ENCODE assay signal across 8 cellular contexts in the genomic region with DNA sequence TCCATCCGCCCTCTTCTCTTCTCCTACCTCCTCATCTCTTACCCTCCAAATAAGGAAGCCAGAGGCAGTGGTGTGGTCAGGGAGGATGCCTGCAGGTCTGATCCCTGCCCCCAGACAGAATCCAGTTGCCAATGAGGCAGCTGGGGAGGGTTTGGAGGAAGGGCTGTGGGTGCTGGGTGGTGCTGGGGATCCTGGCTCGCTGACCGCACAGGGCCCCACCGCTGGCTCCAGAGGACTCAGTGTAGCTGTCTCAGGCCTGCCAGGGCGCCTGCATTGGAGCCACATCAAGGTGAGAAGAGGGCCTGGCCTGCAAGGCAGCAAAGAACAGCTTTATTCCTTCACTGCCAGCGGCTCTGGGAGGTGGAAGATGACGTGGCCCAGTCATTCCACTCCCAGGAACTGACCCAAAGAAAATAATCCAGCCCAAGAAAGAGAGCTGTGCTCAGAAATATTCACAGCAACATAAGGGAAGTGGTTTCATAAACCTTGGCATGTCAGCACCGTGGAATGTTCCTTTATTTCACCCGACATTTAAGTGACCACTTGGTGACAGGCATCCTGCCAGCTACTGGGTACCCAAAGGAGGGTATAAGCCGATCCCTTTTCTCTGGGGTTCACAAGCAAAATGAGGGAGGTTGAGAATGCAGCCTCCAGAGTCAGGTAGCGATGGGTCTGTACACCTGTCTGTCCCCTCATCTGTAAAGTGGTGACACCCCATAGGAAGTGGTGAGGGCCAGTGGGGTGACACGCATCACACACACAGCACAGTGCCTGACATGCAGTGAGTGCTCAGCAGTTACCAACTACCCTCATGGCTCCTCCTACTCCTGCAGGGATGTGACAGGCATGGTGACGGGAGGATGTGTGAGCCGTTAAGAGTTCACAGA.
A peak's percentile ranks its signal among the peaks of the same experiment; 100 is the strongest.
DNase-seq lines count a peak whose midpoint lies in the region; ATAC-seq and TF ChIP-seq lines count a peak whose summit lies in the region.

No MANE protein-coding gene starts in this region.

- ATAC-seq in DND-41 (ENCODE audit: insufficient read depth, low read depth) (peak; percentile 22; the same call in 1 of the 3 replicates), HG03432 (IDR thresholded peaks at IDR 0.05; ENCODE audit: unreplicated experiment) (peak; percentile 58), GM19395 (IDR thresholded peaks at IDR 0.05; ENCODE audit: unreplicated experiment) (no peak), HG02571 (IDR thresholded peaks at IDR 0.05; ENCODE audit: unreplicated experiment) (no peak), HG02970 (IDR thresholded peaks at IDR 0.05; ENCODE audit: low FRiP score, unreplicated experiment) (no peak)

- in situ Hi-C loops in astrocyte of the spinal cord (cut with HindIII; ENCODE audit: low sequenced_read_pairs) = no loop called here

- H3K4me3 ChIP-seq in DND-41 (ENCODE audit: low read depth in 1 of 2, low read length in 2 of 2) = no peak overlapping the region
- H3K4me3 ChIP-seq in astrocyte of the spinal cord (ENCODE audit: low read depth, low read length) = no peak overlapping the region

- H3K27ac ChIP-seq in DND-41 (ENCODE audit: low read length) = no peak overlapping the region

- H3K27me3 ChIP-seq in DND-41 (ENCODE audit: insufficient read depth, low read length, poor library complexity) = peaks cover 5% of the 10 kb centered on the region

- no peak overlapping the region for H3K4me2 ChIP-seq in DND-41 (ENCODE audit: insufficient read depth, low read length)

- no peak overlapping the region for H2AFZ ChIP-seq in DND-41 (ENCODE audit: low read depth, low read length)

- no peak overlapping the region for H3K9ac ChIP-seq in DND-41 (ENCODE audit: low read depth, low read length)

- TF ChIP-seq CTCF in DND-41 (IDR thresholded peaks at IDR 0.05; ENCODE audit: borderline replicate concordance, extremely low read depth, low read length, poor library complexity, severe bottlenecking) = no peak
- TF ChIP-seq CTCF in astrocyte of the spinal cord (IDR thresholded peaks at IDR 0.05; ENCODE audit: low read depth, low read length) = no peak

- no peaks in the 10 kb centered on the region for H3K79me2 ChIP-seq in DND-41 (ENCODE audit: insufficient read depth, low read length)

- H3K4me1 ChIP-seq in DND-41 (ENCODE audit: insufficient read depth, low read length) = no peaks in the 10 kb centered on the region

- DNase-seq in DND-41 (no peak), astrocyte of the spinal cord (ENCODE audit: low read depth, low spot score) (peak; percentile 99), medulla oblongata (ENCODE audit: extremely low spot score) (peak; percentile 12)
- no peak for DNase-seq in stimulated activated CD4-positive, alpha-beta T cell treated with anti-CD3 and anti-CD28 coated beads, Interleukin-12 subunit alpha, Interleukin-12 subunit beta, amount 100 ng/mL, for 4 hours

- H3K36me3 ChIP-seq in DND-41 (ENCODE audit: insufficient read depth, low read length) = no peaks in the 10 kb centered on the region

- H3K9me3 ChIP-seq in DND-41 (ENCODE audit: insufficient read depth, low read length, severe bottlenecking) = no peaks in the 10 kb centered on the region

- no peaks in the 10 kb centered on the region for H4K20me1 ChIP-seq in DND-41 (ENCODE audit: insufficient read depth, low read length)

Comparison
In these comparisons a context has a peak if more than half of its experiments do, and no peak if none do; other contexts are left out.
1. ATAC-seq: peak in DND-41 (single experiment) and HG03432 (single experiment); none in GM19395 (single experiment), HG02571 (single experiment) and HG02970 (single experiment).
2. DNase-seq: peak in astrocyte of the spinal cord (single experiment) and medulla oblongata (single experiment); none in DND-41 (single experiment) and stimulated activated CD4-positive, alpha-beta T cell treated with anti-CD3 and anti-CD28 coated beads, Interleukin-12 subunit alpha, Interleukin-12 subunit beta, amount 100 ng/mL, for 4 hours (single experiment).